1 cellular context compared by ENCODE assay signal in the genomic region with DNA sequence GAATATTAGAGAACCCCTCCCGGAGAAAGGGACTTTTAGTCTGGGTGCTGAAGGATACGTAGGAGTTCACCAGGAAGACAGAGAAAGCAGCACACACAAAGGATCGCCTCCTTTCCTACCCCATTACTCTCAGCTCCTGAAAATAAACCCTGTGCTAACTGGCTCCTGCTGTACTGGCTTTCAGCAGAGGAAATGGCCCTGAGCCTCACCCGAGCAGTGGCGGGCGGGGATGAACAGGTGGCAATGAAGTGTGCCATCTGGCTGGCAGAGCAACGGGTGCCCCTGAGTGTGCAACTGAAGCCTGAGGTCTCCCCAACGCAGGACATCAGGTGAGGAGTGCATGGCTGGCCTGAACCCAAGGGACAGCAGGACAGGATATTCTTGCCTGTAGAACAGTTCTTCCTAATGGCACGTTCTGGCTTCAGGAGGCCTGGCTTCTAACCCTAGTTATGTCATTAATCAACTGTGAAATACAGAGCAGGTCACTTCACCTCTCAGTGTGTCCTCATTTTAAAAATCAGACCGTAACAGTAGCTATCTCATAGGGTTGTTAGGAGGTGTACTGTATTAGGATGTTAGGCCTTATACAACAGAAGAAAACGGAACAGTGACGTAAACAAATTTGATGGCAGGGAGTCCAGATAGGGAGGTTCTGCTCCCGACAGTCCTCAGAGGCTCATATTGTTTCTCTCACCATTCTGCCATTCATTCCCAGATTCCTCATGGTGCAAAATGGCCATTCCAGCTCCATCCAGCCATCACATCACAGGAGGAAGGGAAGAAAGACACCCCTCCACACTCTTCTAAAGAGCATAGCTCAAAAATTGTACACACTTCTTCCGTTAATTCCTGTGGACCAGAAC.
TF ChIP-seq lines count a peak whose summit lies in the region.

No MANE protein-coding gene starts in this region.

TF ChIP-seq in SK-N-SH, 30 proteins besides CTCF, POLR2A, EP300 and RAD21:
- TF ChIP-seq SIN3A (IDR thresholded peaks at IDR 0.05; ENCODE audit: borderline replicate concordance, low read depth, low read length), result no peak
- no peak for TF ChIP-seq FOSL2 (IDR thresholded peaks at IDR 0.05; ENCODE audit: borderline replicate concordance, low read depth)
- no peak for TF ChIP-seq EZH2phosphoT487 (IDR thresholded peaks at IDR 0.05; ENCODE audit: borderline replicate concordance, low read depth)
- TF ChIP-seq RXRA (IDR thresholded peaks at IDR 0.05; ENCODE audit: borderline replicate concordance, low read depth), result no peak
- TF ChIP-seq FOXM1 (IDR thresholded peaks at IDR 0.05; ENCODE audit: low read depth), result no peak
- no peak for TF ChIP-seq ELF1 (IDR thresholded peaks at IDR 0.05)
- no peak for TF ChIP-seq RFX5 (IDR thresholded peaks at IDR 0.05; ENCODE audit: low read length)
- TF ChIP-seq, protein P1, sequence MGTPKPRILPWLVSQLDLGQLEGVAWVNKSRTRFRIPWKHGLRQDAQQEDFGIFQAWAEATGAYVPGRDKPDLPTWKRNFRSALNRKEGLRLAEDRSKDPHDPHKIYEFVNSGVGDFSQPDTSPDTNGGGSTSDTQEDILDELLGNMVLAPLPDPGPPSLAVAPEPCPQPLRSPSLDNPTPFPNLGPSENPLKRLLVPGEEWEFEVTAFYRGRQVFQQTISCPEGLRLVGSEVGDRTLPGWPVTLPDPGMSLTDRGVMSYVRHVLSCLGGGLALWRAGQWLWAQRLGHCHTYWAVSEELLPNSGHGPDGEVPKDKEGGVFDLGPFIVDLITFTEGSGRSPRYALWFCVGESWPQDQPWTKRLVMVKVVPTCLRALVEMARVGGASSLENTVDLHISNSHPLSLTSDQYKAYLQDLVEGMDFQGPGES (IDR thresholded peaks at IDR 0.05; ENCODE audit: low read depth, low read length), result no peak
